9 cellular contexts compared by ENCODE assay signal in the genomic region with DNA sequence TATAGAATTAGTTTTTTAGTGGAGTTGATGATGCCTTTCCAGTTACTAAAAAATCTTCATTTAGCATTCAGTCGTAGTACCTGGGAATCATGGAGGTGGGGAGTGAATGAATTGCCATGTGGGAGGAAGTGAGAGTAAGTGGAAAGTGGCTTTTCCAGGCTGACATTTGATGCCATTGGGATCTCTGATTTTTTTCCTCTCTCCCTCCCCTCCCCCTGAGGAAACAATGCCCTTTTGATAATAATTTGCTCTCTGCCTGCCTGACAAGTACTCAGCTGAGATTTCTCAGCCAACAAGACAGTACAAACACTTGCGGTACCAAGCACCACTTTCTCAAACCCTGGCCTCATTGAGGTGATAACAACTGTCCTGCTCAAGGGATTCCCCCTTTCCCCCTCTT. TPM values are rescaled to one million over a fixed set of nuclear protein-coding genes. Genes with fewer than 3 reads are reported as not detected.
DNase-seq lines count a peak whose midpoint lies in the region; ATAC-seq and TF ChIP-seq lines count a peak whose summit lies in the region.
"Had no signal": no experiment of that assay in that cellular context is flagged by ENCODE, and none has a peak within 500 bp of the region (broad histone marks: within the 10 kb centered on the region; RNA-seq: fewer than 3 reads in every experiment).

No MANE protein-coding gene starts in this region.

- peaks cover 54% of the 10 kb centered on the region for H3K4me1 Mint-ChIP-seq in neural crest cell

- DNase-seq in DND-41 = no peak
- DNase-seq in dorsolateral prefrontal cortex = no peak
- DNase-seq in neural crest cell (ENCODE audit: low read depth, low spot score) = no peak
- no peak for DNase-seq in SW 1271 (lab: John Stamatoyannopoulos, UW)
- DNase-seq in dedifferentiated amniotic fluid mesenchymal stem cell (ENCODE audit: extremely low spot score) = no peak
- no peak for DNase-seq in RPMI8226
- DNase-seq: left ventricle myocardium superior had no signal

- H3K79me2 ChIP-seq in DND-41 (ENCODE audit: insufficient read depth, low read length) = peaks cover 78% of the 10 kb centered on the region
- H3K79me2 ChIP-seq in OCI-LY3 (ENCODE audit: low read length) = peaks cover 83% of the 10 kb centered on the region

- H3K36me3 Mint-ChIP-seq in neural crest cell (ENCODE audit: low read depth) = peaks cover 16% of the 10 kb centered on the region

- H3K4me3 ChIP-seq in DND-41 (ENCODE audit: low read depth in 1 of 2, low read length in 2 of 2) (peak overlapping the region in 1 of 2 experiments; percentile 97; a peak in 1 of 4 replicates), OCI-LY3 (ENCODE audit: low read length) (peak overlapping the region; percentile 99), dorsolateral prefrontal cortex (peak overlapping the region; percentile 2 to 98 (median 80))

- H3K4me3 Mint-ChIP-seq in neural crest cell = peak overlapping the region; percentile 96

- intact Hi-C loops in dorsolateral prefrontal cortex (cut with DNase I) = no loop called here

- H3K4me2 ChIP-seq in DND-41 (ENCODE audit: insufficient read depth, low read length) = peak overlapping the region; percentile 95
- peak overlapping the region; percentile 95 for H3K4me2 ChIP-seq in OCI-LY3 (ENCODE audit: low read length)

- no peak overlapping the region for H3K27ac Mint-ChIP-seq in neural crest cell (ENCODE audit: unreplicated experiment)

- no peaks in the 10 kb centered on the region for H3K9me3 ChIP-seq in DND-41 (ENCODE audit: insufficient read depth, low read length, severe bottlenecking)
- no peaks in the 10 kb centered on the region for H3K9me3 ChIP-seq in OCI-LY3 (ENCODE audit: insufficient read depth, low read length)

- H3K27me3 ChIP-seq in DND-41 (ENCODE audit: insufficient read depth, low read length, poor library complexity) (no peaks in the 10 kb centered on the region), OCI-LY3 (ENCODE audit: low read depth, low read length) (no peaks in the 10 kb centered on the region), dorsolateral prefrontal cortex (no peaks in the 10 kb centered on the region)

- H3K9me3 Mint-ChIP-seq in neural crest cell = no peaks in the 10 kb centered on the region

- no peak for ATAC-seq in DND-41 (ENCODE audit: insufficient read depth, low read depth)
- ATAC-seq in HG03280 (IDR thresholded peaks at IDR 0.05; ENCODE audit: unreplicated experiment) = no peak
- ATAC-seq: left ventricle myocardium superior had no signal

- H4K20me1 ChIP-seq in DND-41 (ENCODE audit: insufficient read depth, low read length) (peaks cover 56% of the 10 kb centered on the region), OCI-LY3 (ENCODE audit: insufficient read depth, low read length) (peaks cover 22% of the 10 kb centered on the region)

- H3K27ac ChIP-seq in DND-41 (ENCODE audit: low read length) (no peak overlapping the region), OCI-LY3 (ENCODE audit: low read length) (peak overlapping the region; percentile 86), dorsolateral prefrontal cortex (peak overlapping the region; percentile 46 to 98 (median 89))

- no peaks in the 10 kb centered on the region for H3K27me3 Mint-ChIP-seq in neural crest cell (ENCODE audit: low read depth)

- H2AFZ ChIP-seq in DND-41 (ENCODE audit: low read depth, low read length) (no peak overlapping the region), OCI-LY3 (ENCODE audit: low read depth, low read length) (no peak overlapping the region)

- TF ChIP-seq CTCF in DND-41 (IDR thresholded peaks at IDR 0.05; ENCODE audit: borderline replicate concordance, extremely low read depth, low read length, poor library complexity, severe bottlenecking) (no peak), OCI-LY3 (IDR thresholded peaks at IDR 0.05; ENCODE audit: low read depth, low read length) (no peak), dorsolateral prefrontal cortex (IDR thresholded peaks at IDR 0.05 in 54 of 56, conservative IDR thresholded peaks at IDR 0.05 in 2 of 56; ENCODE audit: low read depth in 1 of 56, partially characterized antibody in 56 of 56) (peak in 1 of 56 donors; percentile 11), neural crest cell (conservative IDR thresholded peaks at IDR 0.05) (no peak)

- H3K4me1 ChIP-seq in DND-41 (ENCODE audit: insufficient read depth, low read length) (peaks cover 38% of the 10 kb centered on the region), OCI-LY3 (ENCODE audit: low read length) (peaks cover 46% of the 10 kb centered on the region)

- peaks cover 56% of the 10 kb centered on the region for H3K36me3 ChIP-seq in DND-41 (ENCODE audit: insufficient read depth, low read length)
- peaks cover 52% of the 10 kb centered on the region for H3K36me3 ChIP-seq in OCI-LY3 (replicated peaks; ENCODE audit: low read depth, low read length)

- H3K9ac ChIP-seq in DND-41 (ENCODE audit: low read depth, low read length) (peak overlapping the region; percentile 73; the same call in 1 of the 2 replicates), OCI-LY3 (ENCODE audit: low read length) (peak overlapping the region; percentile 96)

RNA-seq across cellular contexts. Expression of a gene that starts 2.2 kb away (rescaled TPM):
- total RNA-seq in dorsolateral prefrontal cortex (100 to 1,000 TPM in 24 of 120 experiments, 10 to 100 TPM in 96; 65.4 to 132 (median 91.1) TPM), neural crest cell (55.8 and 56.8 TPM in 2 replicates)

RNA-seq across cellular contexts. Expression of a gene that starts 17.8 kb away (rescaled TPM):
- total RNA-seq in dorsolateral prefrontal cortex (100 to 1,000 TPM in 64 of 120 experiments, 10 to 100 TPM in 56; 47.9 to 139 (median 102) TPM), neural crest cell (84.7 and 87.5 TPM in 2 replicates)

RNA-seq across cellular contexts. Expression of a gene that starts 34.3 kb away (rescaled TPM):
- 100 to 1,000 TPM in 1 of 120 experiments, 10 to 100 TPM in 119; 50.1 to 104 (median 70.5) TPM for total RNA-seq in dorsolateral prefrontal cortex
- 146 and 153 TPM in 2 replicates for total RNA-seq in neural crest cell

RNA-seq across cellular contexts. Expression of a gene that starts 58.0 kb away (rescaled TPM):
- total RNA-seq in dorsolateral prefrontal cortex (not detected), neural crest cell (not detected in 2 replicates)
- total RNA-seq: left ventricle myocardium superior had no signal
